ENCODE assay signal across 13 cellular contexts in genomic region chr2:68263632-68264031, GRCh38.
"Had no signal": no experiment of that assay in that cellular context is flagged by ENCODE, and none has a peak within 500 bp of the region (broad histone marks: within the 10 kb centered on the region; RNA-seq: fewer than 3 reads in every experiment).

No MANE protein-coding gene starts in this region.

- H3K27me3 ChIP-seq: gastroesophageal sphincter, sigmoid colon, upper lobe of left lung had no signal

- H3K4me3 ChIP-seq: gastroesophageal sphincter, psoas muscle, sigmoid colon, upper lobe of left lung had no signal

- ATAC-seq: gastroesophageal sphincter, left ventricle myocardium superior, psoas muscle had no signal

- H3K4me1 ChIP-seq: gastroesophageal sphincter, psoas muscle, sigmoid colon, upper lobe of left lung had no signal

- H3K36me3 ChIP-seq: gastroesophageal sphincter, sigmoid colon, upper lobe of left lung had no signal

- FAIRE-seq: kidney had no signal

- H3K27ac ChIP-seq: epithelial cell of prostate, gastroesophageal sphincter, psoas muscle, sigmoid colon, upper lobe of left lung had no signal

- H3K9me3 ChIP-seq: gastroesophageal sphincter, psoas muscle, sigmoid colon, upper lobe of left lung had no signal

- DNase-seq: activated T-cell treated with anti-CD3 and anti-CD28 coated beads, Interleukin-2, amount 50 U/mL, for 1 hour; amniotic stem cell; cortex of kidney; effector memory CD4-positive, alpha-beta T cell; kidney; left ventricle myocardium superior; mesendoderm; psoas muscle; sigmoid colon; stimulated activated CD4-positive, alpha-beta T cell treated with anti-CD3 and anti-CD28 coated beads, Interleukin-2, amount 100 ng/mL, for 48 hours; upper lobe of left lung had no signal
